1 cellular context compared by ENCODE assay signal in the genomic region with DNA sequence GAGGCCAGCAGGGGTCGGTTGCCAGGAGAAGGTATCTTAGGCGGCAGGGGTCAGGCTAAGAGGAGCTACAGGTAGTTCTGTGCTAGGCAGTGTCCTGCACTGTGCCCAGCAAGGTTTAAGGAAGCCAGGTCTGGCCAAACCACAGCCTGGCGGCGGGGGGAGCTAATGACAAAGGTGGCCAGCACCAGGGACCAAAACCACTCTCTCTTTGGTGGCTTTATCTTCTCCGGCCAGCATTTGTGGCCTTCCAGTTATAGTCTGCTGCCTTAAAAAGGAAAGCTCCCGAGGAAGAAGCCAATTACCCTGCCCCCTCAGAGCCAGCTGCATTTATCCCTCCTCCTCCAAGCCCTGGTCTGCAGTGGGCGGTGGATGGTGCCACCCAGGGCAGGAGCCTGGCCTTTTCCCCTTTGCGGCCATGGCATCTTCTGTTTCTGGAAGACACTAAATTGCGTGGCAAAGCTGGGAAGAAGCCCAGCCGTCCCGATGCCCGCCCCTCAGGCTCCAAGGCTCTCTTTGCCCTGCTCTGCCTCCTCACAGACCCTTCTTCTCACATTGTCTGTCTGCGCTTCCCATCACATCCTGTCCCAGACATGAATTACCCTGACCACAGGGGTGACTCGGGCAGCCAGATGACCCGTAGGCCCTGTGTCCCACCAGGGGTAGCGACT.
TF ChIP-seq lines count a peak whose summit lies in the region.

No MANE protein-coding gene starts in this region.

TF ChIP-seq in GM23338, 12 proteins besides CTCF, POLR2A, EP300 and RAD21:
- TF ChIP-seq, protein P1, sequence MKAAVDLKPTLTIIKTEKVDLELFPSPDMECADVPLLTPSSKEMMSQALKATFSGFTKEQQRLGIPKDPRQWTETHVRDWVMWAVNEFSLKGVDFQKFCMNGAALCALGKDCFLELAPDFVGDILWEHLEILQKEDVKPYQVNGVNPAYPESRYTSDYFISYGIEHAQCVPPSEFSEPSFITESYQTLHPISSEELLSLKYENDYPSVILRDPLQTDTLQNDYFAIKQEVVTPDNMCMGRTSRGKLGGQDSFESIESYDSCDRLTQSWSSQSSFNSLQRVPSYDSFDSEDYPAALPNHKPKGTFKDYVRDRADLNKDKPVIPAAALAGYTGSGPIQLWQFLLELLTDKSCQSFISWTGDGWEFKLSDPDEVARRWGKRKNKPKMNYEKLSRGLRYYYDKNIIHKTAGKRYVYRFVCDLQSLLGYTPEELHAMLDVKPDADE (IDR thresholded peaks at IDR 0.05) = no peak
- TF ChIP-seq ZNF114 (CRISPR knock-in tag; IDR thresholded peaks at IDR 0.05) = no peak
- TF ChIP-seq JUNB (IDR thresholded peaks at IDR 0.05; ENCODE audit: unreplicated experiment) = no peak
- TF ChIP-seq CREB1 (CRISPR knock-in tag; IDR thresholded peaks at IDR 0.05; ENCODE audit: low read depth) = no peak
- no peak for TF ChIP-seq NANOG (IDR thresholded peaks at IDR 0.05; ENCODE audit: borderline replicate concordance)
- TF ChIP-seq EZH2phosphoT487 (IDR thresholded peaks at IDR 0.05; ENCODE audit: unreplicated experiment) = no peak
- no peak for TF ChIP-seq STAT1 (IDR thresholded peaks at IDR 0.05; ENCODE audit: unreplicated experiment)
